In genomic region chr5:73122875-73123810, GRCh38 we compare ENCODE assay signal across 1 cellular context.
TF ChIP-seq lines count a peak whose summit lies in the region.

No MANE protein-coding gene starts in this region.

TF ChIP-seq in GM23338, 12 proteins besides CTCF, POLR2A, EP300 and RAD21 (continued from another document):
- TF ChIP-seq ZNF331 (CRISPR knock-in tag; IDR thresholded peaks at IDR 0.05; ENCODE audit: low read depth), result no peak
